ENCODE assay signal across 2 cellular contexts in the genomic region with DNA sequence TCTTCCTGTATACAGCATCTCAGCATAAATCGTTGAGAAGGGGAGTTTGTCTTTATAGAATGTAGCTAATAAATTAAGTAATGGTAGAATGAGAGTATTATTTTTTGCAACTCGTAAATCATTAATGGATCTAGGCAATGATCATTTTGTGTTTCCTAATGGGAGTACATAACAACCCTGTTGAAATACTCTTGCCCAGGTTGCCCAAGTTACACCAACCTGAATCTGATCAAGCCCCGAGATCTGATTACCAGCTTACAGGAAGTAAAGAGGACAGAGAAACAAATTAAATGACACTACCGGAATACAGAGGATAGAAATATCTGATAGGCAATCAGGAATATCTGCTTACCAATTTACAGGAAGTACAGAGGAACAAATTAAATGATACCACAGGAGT.
TF ChIP-seq lines count a peak whose summit lies in the region.

No MANE protein-coding gene starts in this region.

TF ChIP-seq in liver, 16 proteins besides CTCF, POLR2A, EP300 and RAD21:
- no peak for TF ChIP-seq REST (IDR thresholded peaks at IDR 0.05)
- TF ChIP-seq YY1 (IDR thresholded peaks at IDR 0.05) = peak; percentile 81
- peak; percentile 52 for TF ChIP-seq ZBTB33 (IDR thresholded peaks at IDR 0.05)
- no peak for TF ChIP-seq HNF4G (IDR thresholded peaks at IDR 0.05)
- TF ChIP-seq TAF1 (conservative IDR thresholded peaks at IDR 0.05) = no peak
- peak; percentile 79 for TF ChIP-seq SP1 (IDR thresholded peaks at IDR 0.05)
- TF ChIP-seq FOXA1 (IDR thresholded peaks at IDR 0.05) = peak; percentile 60
- no peak for TF ChIP-seq NR2F2 (IDR thresholded peaks at IDR 0.05)
- peak in 1 of 2 donors; percentile 78 for TF ChIP-seq EGR1 (IDR thresholded peaks at IDR 0.05; ENCODE audit: low read depth in 2 of 2)
- TF ChIP-seq GABPA (IDR thresholded peaks at IDR 0.05 in 1 of 2, conservative IDR thresholded peaks at IDR 0.05 in 1 of 2) = peak; percentile 46 to 62
- TF ChIP-seq HNF4A (conservative IDR thresholded peaks at IDR 0.05) = peak; percentile 67 to 82
- TF ChIP-seq FOXA2 (IDR thresholded peaks at IDR 0.05) = peak; percentile 66
- peak; percentile 20 for TF ChIP-seq ATF3 (IDR thresholded peaks at IDR 0.05)
- peak; percentile 15 to 67 for TF ChIP-seq JUND (IDR thresholded peaks at IDR 0.05)
- peak in 1 of 2 donors; percentile 87 for TF ChIP-seq RXRA (IDR thresholded peaks at IDR 0.05)
- peak; percentile 86 for TF ChIP-seq MAX (IDR thresholded peaks at IDR 0.05)

TF ChIP-seq in HepG2, 621 proteins besides CTCF, POLR2A, EP300 and RAD21:
- no peak for TF ChIP-seq ELF4 (CRISPR knock-in tag; IDR thresholded peaks at IDR 0.05; ENCODE audit: borderline replicate concordance)
- no peak for TF ChIP-seq THAP9 (CRISPR knock-in tag; IDR thresholded peaks at IDR 0.05; ENCODE audit: borderline replicate concordance)
- TF ChIP-seq, protein P1, sequence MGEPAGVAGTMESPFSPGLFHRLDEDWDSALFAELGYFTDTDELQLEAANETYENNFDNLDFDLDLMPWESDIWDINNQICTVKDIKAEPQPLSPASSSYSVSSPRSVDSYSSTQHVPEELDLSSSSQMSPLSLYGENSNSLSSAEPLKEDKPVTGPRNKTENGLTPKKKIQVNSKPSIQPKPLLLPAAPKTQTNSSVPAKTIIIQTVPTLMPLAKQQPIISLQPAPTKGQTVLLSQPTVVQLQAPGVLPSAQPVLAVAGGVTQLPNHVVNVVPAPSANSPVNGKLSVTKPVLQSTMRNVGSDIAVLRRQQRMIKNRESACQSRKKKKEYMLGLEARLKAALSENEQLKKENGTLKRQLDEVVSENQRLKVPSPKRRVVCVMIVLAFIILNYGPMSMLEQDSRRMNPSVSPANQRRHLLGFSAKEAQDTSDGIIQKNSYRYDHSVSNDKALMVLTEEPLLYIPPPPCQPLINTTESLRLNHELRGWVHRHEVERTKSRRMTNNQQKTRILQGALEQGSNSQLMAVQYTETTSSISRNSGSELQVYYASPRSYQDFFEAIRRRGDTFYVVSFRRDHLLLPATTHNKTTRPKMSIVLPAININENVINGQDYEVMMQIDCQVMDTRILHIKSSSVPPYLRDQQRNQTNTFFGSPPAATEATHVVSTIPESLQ (CRISPR knock-in tag; conservative IDR thresholded peaks at IDR 0.05) = no peak
- TF ChIP-seq, protein P2, sequence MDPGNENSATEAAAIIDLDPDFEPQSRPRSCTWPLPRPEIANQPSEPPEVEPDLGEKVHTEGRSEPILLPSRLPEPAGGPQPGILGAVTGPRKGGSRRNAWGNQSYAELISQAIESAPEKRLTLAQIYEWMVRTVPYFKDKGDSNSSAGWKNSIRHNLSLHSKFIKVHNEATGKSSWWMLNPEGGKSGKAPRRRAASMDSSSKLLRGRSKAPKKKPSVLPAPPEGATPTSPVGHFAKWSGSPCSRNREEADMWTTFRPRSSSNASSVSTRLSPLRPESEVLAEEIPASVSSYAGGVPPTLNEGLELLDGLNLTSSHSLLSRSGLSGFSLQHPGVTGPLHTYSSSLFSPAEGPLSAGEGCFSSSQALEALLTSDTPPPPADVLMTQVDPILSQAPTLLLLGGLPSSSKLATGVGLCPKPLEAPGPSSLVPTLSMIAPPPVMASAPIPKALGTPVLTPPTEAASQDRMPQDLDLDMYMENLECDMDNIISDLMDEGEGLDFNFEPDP (CRISPR knock-in tag; conservative IDR thresholded peaks at IDR 0.05) = no peak
- TF ChIP-seq ZBTB21 (CRISPR knock-in tag; IDR thresholded peaks at IDR 0.05) = no peak
- TF ChIP-seq ZNF570 (CRISPR knock-in tag; IDR thresholded peaks at IDR 0.05; ENCODE audit: borderline replicate concordance) = no peak
- no peak for TF ChIP-seq CSRNP2 (CRISPR knock-in tag; conservative IDR thresholded peaks at IDR 0.05; ENCODE audit: low read depth)
- TF ChIP-seq TGIF2 (CRISPR knock-in tag; IDR thresholded peaks at IDR 0.05) = no peak
- TF ChIP-seq MAFK (conservative IDR thresholded peaks at IDR 0.05 in 1 of 2, IDR thresholded peaks at IDR 0.05 in 1 of 2; ENCODE audit: low read length in 2 of 2) = no peak
- TF ChIP-seq HOXD1 (CRISPR knock-in tag; IDR thresholded peaks at IDR 0.05) = no peak
- no peak for TF ChIP-seq ARID2 (CRISPR knock-in tag; IDR thresholded peaks at IDR 0.05; ENCODE audit: borderline replicate concordance)
- no peak for TF ChIP-seq CSRNP1 (CRISPR knock-in tag; IDR thresholded peaks at IDR 0.05)
- no peak for TF ChIP-seq ZSCAN21 (CRISPR knock-in tag; IDR thresholded peaks at IDR 0.05; ENCODE audit: borderline replicate concordance)
